ENCODE assay signal across 8 cellular contexts in the genomic region with DNA sequence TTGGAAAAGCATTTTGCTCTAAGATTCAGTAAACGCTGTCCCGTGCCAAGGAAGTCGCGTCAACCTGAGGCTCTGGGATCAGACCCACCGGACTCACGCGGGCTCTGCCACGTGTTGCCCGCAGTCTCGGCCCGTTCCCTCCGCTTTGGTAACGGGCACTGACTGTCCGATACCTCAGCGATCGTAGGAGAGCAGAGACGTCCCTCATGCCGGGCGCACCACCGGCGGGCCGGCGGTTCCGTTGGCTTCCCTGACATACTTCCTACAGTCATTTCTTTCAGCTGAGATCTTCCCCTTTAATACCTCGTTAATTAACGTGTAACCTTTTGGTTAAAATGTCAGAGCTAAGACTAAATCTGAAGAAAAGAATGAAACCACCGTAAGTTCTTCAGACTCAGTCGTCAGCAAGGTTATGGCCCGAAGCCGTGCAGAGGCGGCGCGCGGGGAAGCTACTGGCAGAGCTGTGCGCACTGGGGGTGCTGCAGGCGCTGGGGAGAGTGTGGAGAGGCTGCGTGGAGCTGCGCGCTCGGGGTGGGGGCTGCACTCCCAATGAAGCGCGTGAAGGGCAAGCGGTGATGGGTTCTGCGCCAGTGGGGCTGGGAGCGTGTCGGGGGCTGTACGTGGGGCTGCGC. TPM values are rescaled to one million over a fixed set of nuclear protein-coding genes. Genes with fewer than 3 reads are reported as not detected.
DNase-seq lines count a peak whose midpoint lies in the region; ATAC-seq, FAIRE-seq and TF ChIP-seq lines count a peak whose summit lies in the region.
"Not testable (repeated sequence)": the region's sequence is repeated elsewhere in the genome, so short reads cannot be mapped to it uniquely, and the experiment has no call there.

No MANE protein-coding gene starts in this region.

- ATAC-seq in natural killer cell treated with Interleukin-12 subunit alpha and Interleukin-12 subunit beta and Interleukin-15 and Interleukin-18, amount 100 ng/mL, for 72 hours: peak in 1 of 2 donors; percentile 15

- H3K4me2 ChIP-seq in astrocyte (ENCODE audit: low read length): peak overlapping the region; percentile 81

- not testable (repeated sequence) for H4K20me1 ChIP-seq in astrocyte (ENCODE audit: insufficient read depth, low read length)

- not testable (repeated sequence) for H3K27me3 Mint-ChIP-seq in astrocyte (ENCODE audit: low read depth, unreplicated experiment)
- peaks cover 21 to 27% of the 10 kb centered on the region in 2 donors for H3K27me3 Mint-ChIP-seq in natural killer cell treated with Interleukin-12 subunit alpha and Interleukin-12 subunit beta and Interleukin-15 and Interleukin-18, amount 100 ng/mL, for 72 hours

- not testable (repeated sequence) for H3K36me3 Mint-ChIP-seq in astrocyte (ENCODE audit: low read depth, unreplicated experiment); natural killer cell treated with Interleukin-12 subunit alpha and Interleukin-12 subunit beta and Interleukin-15 and Interleukin-18, amount 100 ng/mL, for 72 hours

- not testable (repeated sequence) for H3K9me3 Mint-ChIP-seq in astrocyte (ENCODE audit: unreplicated experiment); natural killer cell treated with Interleukin-12 subunit alpha and Interleukin-12 subunit beta and Interleukin-15 and Interleukin-18, amount 100 ng/mL, for 72 hours

- not testable (repeated sequence) for TF ChIP-seq POLR2A in esophagus squamous epithelium (IDR thresholded peaks at IDR 0.05)

- not testable (repeated sequence) for H3K4me1 ChIP-seq in ACC112 (ENCODE audit: control insufficient read depth, insufficient read depth, low read length, unreplicated experiment); HUES48 (ENCODE audit: control insufficient read depth, insufficient read depth, low read length); astrocyte (ENCODE audit: insufficient read depth, low read length); iPS-20b (ENCODE audit: insufficient read depth, low read length)
- peaks cover 0 to 20% (median 5%) of the 10 kb centered on the region in 3 donors for H3K4me1 ChIP-seq in esophagus squamous epithelium

- FAIRE-seq in astrocyte (lab: Jason Lieb, UNC): not testable (repeated sequence)

- H3K4me3 Mint-ChIP-seq in astrocyte (ENCODE audit: unreplicated experiment): peak overlapping the region; percentile 81
- H3K4me3 Mint-ChIP-seq in natural killer cell treated with Interleukin-12 subunit alpha and Interleukin-12 subunit beta and Interleukin-15 and Interleukin-18, amount 100 ng/mL, for 72 hours: peak overlapping the region; percentile 47

- H3K27me3 ChIP-seq in ACC112 (ENCODE audit: insufficient read depth, low read length) (peaks cover 23% of the 10 kb centered on the region), HUES48 (ENCODE audit: control insufficient read depth, insufficient read depth, low read length) (peaks cover 32% of the 10 kb centered on the region), esophagus squamous epithelium (peaks cover 0 to 27% (median 0%) of the 10 kb centered on the region in 4 donors), iPS-20b (ENCODE audit: insufficient read depth, low read length) (peaks cover 31% of the 10 kb centered on the region)
- H3K27me3 ChIP-seq in astrocyte (ENCODE audit: insufficient read depth, low read length): not testable (repeated sequence)

- H3K4me3 ChIP-seq in ACC112 (ENCODE audit: low read depth, low read length): peak overlapping the region; percentile 77
- H3K4me3 ChIP-seq in HUES48 (ENCODE audit: low read depth, low read length): peak overlapping the region; percentile 58
- 0 out of 2 replicates have a peak overlapping the region, but pooled peaks have one; percentile 3 for H3K4me3 ChIP-seq in WI38 (ENCODE audit: low read depth, low read length)
- peak overlapping the region; percentile 37 for H3K4me3 ChIP-seq in astrocyte (ENCODE audit: insufficient read depth, low read depth, low read length)
- H3K4me3 ChIP-seq in esophagus squamous epithelium: peak overlapping the region; percentile 26 to 64 (median 46)
- peak overlapping the region; percentile 80 for H3K4me3 ChIP-seq in iPS-20b (ENCODE audit: low read length)
- peak overlapping the region in 6 of 7 experiments; percentile 8 to 45 (median 22) for H3K4me3 ChIP-seq in skin epidermis

- not testable (repeated sequence) for H3K9ac ChIP-seq in HUES48 (ENCODE audit: low read depth, low read length); astrocyte (ENCODE audit: low read length); iPS-20b (ENCODE audit: low read depth, low read length)

- not testable (repeated sequence) for H3K79me2 ChIP-seq in ACC112 (ENCODE audit: control insufficient read depth, insufficient read depth, low read length, unreplicated experiment); astrocyte (ENCODE audit: insufficient read depth, low read length)

- H2AFZ ChIP-seq in ACC112 (ENCODE audit: low read length, unreplicated experiment): peak overlapping the region; percentile 62
- H2AFZ ChIP-seq in astrocyte (ENCODE audit: low read depth, low read length): peak overlapping the region; percentile 52

- not testable (repeated sequence) for TF ChIP-seq CTCF in WI38 (IDR thresholded peaks at IDR 0.05; ENCODE audit: low read depth, low read length); astrocyte (IDR thresholded peaks at IDR 0.05; ENCODE audit: insufficient read depth, low read depth, low read length); esophagus squamous epithelium (IDR thresholded peaks at IDR 0.05)

- H3K9me3 ChIP-seq in HUES48 (ENCODE audit: control insufficient read depth, insufficient read depth, low read length); astrocyte (ENCODE audit: insufficient read depth, low read depth, low read length); esophagus squamous epithelium; iPS-20b (ENCODE audit: insufficient read depth, low read depth, low read length): not testable (repeated sequence)

- H3K36me3 ChIP-seq in ACC112 (ENCODE audit: insufficient read depth, low read length); HUES48 (ENCODE audit: control insufficient read depth, insufficient read depth, low read length); astrocyte (ENCODE audit: insufficient read depth, low read length); esophagus squamous epithelium; iPS-20b (ENCODE audit: insufficient read depth, low read depth, low read length): not testable (repeated sequence)

- intact Hi-C loops in esophagus squamous epithelium (cut with DNase I): not testable (repeated sequence)

- not testable (repeated sequence) for H3K4me1 Mint-ChIP-seq in astrocyte (ENCODE audit: low read depth, unreplicated experiment); natural killer cell treated with Interleukin-12 subunit alpha and Interleukin-12 subunit beta and Interleukin-15 and Interleukin-18, amount 100 ng/mL, for 72 hours (ENCODE audit: low read depth in 2 of 2)

- 3% methylated on average over 8 to 37 of the region's 48 CpGs for WGBS in esophagus squamous epithelium, 2 donors

- not testable (repeated sequence) for H3K27ac ChIP-seq in ACC112 (ENCODE audit: low read depth, low read length); HUES48 (ENCODE audit: low read depth, low read length); astrocyte (ENCODE audit: low read depth, low read length); esophagus squamous epithelium; iPS-20b (ENCODE audit: low read length); skin epidermis

- not testable (repeated sequence) for H3K27ac Mint-ChIP-seq in astrocyte (ENCODE audit: unreplicated experiment); natural killer cell treated with Interleukin-12 subunit alpha and Interleukin-12 subunit beta and Interleukin-15 and Interleukin-18, amount 100 ng/mL, for 72 hours

- peak; percentile 17 for DNase-seq in astrocyte (ENCODE audit: low read depth)
- DNase-seq in esophagus squamous epithelium (lab: John Stamatoyannopoulos, UW); natural killer cell treated with Interleukin-12 subunit alpha and Interleukin-12 subunit beta and Interleukin-15 and Interleukin-18, amount 100 ng/mL, for 72 hours (ENCODE audit: low spot score): not testable (repeated sequence)

RNA-seq across cellular contexts. Expression of gene STEAP1, which starts 35.6 kb away (rescaled TPM):
- total RNA-seq in astrocyte (5.0 and 6.2 TPM in 2 replicates), esophagus squamous epithelium (10 to 100 TPM; 15.6 to 28.1 (median 21.7) TPM)
- total RNA-seq in natural killer cell treated with Interleukin-12 subunit alpha and Interleukin-12 subunit beta and Interleukin-15 and Interleukin-18, amount 100 ng/mL, for 72 hours: 10 to 100 TPM; 13.2 to 37.2 TPM

Comparison
In these comparisons a context has a peak if more than half of its experiments do, and no peak if none do; other contexts are left out.
1. H3K4me3 ChIP-seq: peak in every context shown above with its lines; median percentile 80 in iPS-20b; 77 in ACC112; 58 in HUES48; 46 in esophagus squamous epithelium; 37 in astrocyte; 22 in skin epidermis; 3 in WI38.